In the genomic region with DNA sequence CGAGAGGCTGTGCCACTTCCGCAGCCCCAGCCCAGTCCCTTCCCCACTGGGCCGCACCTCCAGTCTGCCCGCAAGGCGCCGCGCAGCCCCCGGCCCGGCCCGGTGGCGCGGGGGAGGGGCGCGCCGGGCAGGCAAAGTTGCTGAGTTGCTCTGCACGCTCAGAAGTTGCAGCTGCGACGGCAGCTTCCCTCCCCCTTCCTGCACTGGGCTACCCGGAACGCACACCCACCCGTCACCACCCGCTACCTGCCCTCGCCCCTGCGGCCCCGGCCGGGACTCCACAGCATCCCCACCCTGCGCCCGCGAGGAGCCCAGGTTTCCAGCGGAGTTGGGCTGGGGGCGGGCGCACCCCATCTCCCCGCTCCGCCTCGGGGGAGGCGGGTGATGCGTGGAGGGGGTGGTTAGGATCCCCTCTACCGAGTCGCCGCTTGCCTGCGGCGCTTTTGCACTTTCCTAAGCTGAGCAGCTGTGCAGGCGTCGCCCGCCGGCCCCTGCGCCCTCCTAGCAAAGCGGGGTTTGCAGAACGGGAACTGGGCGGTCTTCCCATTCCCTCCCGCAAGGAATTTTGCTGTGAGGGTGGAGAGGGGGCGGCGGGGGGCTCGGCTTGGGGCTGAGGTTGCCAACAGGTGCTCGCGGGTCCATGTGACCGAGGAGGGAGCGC, we compare ENCODE assay signal across 1 cellular context.
TF ChIP-seq lines count a peak whose summit lies in the region.

No MANE protein-coding gene starts in this region.

TF ChIP-seq in endothelial cell of umbilical vein, 7 proteins besides CTCF, POLR2A, EP300 and RAD21:
- TF ChIP-seq, protein P1, sequence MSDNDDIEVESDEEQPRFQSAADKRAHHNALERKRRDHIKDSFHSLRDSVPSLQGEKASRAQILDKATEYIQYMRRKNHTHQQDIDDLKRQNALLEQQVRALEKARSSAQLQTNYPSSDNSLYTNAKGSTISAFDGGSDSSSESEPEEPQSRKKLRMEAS (IDR thresholded peaks at IDR 0.05; ENCODE audit: insufficient read depth, insufficient read length), result no peak
- TF ChIP-seq JUN (IDR thresholded peaks at IDR 0.05; ENCODE audit: borderline replicate concordance, insufficient read depth, insufficient read length, low read depth), result no peak
- no peak for TF ChIP-seq MYC (IDR thresholded peaks at IDR 0.05; ENCODE audit: low read depth, low read length)
- TF ChIP-seq GATA2 (IDR thresholded peaks at IDR 0.05; ENCODE audit: insufficient read depth, insufficient read length, low read depth, low read length), result no peak
- no peak for TF ChIP-seq EZH2 (IDR thresholded peaks at IDR 0.05; ENCODE audit: borderline replicate concordance, low read depth, low read length, severe bottlenecking)
- no peak for TF ChIP-seq FOS (IDR thresholded peaks at IDR 0.05; ENCODE audit: borderline replicate concordance, insufficient read depth, low read length)
- TF ChIP-seq POLR2AphosphoS5 (IDR thresholded peaks at IDR 0.05; ENCODE audit: insufficient read depth, low read depth, low read length), result no peak
